Comparison of ENCODE assay signal across 13 cellular contexts in genomic region chr15:51342249-51342999, GRCh38. TPM values are rescaled to one million over a fixed set of nuclear protein-coding genes. Genes with fewer than 3 reads are reported as not detected.
A peak's percentile ranks its signal among the peaks of the same experiment; 100 is the strongest.
DNase-seq lines count a peak whose midpoint lies in the region; ATAC-seq and TF ChIP-seq lines count a peak whose summit lies in the region.
"Had no signal": no experiment of that assay in that cellular context is flagged by ENCODE, and none has a peak within 500 bp of the region (broad histone marks: within the 10 kb centered on the region; RNA-seq: fewer than 3 reads in every experiment).

No MANE protein-coding gene starts in this region.

- no peaks in the 10 kb centered on the region for H3K36me3 ChIP-seq in BE2C
- H3K36me3 ChIP-seq in NT2/D1 (ENCODE audit: insufficient read depth, insufficient read length, low read length), result no peaks in the 10 kb centered on the region
- no peaks in the 10 kb centered on the region; the same call in 1 of the 2 replicates for H3K36me3 ChIP-seq in iPS DF 6.9 (ENCODE audit: control insufficient read depth, insufficient read depth, low read length)
- H3K36me3 ChIP-seq in rectal smooth muscle tissue (ENCODE audit: control insufficient read depth, insufficient read depth, low read length), result no peaks in the 10 kb centered on the region
- no peaks in the 10 kb centered on the region for H3K36me3 ChIP-seq in uterus
- H3K36me3 ChIP-seq: neutrophil had no signal

- no peak overlapping the region for H3K27ac ChIP-seq in iPS DF 6.9 (ENCODE audit: low read length)
- H3K27ac ChIP-seq in rectal smooth muscle tissue (ENCODE audit: low read depth, low read length), result no peak overlapping the region
- H3K27ac ChIP-seq in uterus, result no peak overlapping the region
- H3K27ac ChIP-seq: neutrophil had no signal

- TF ChIP-seq POLR2A in uterus (IDR thresholded peaks at IDR 0.05), result no peak

- intact Hi-C loops in uterus (cut with DNase I; ENCODE audit: low total_unique reads), result no loop called here

- H3K9ac ChIP-seq in NT2/D1 (ENCODE audit: insufficient read length, low read depth) (peak overlapping the region; percentile 70), rectal smooth muscle tissue (ENCODE audit: low read length) (no peak overlapping the region)

- ATAC-seq in GM19467 (IDR thresholded peaks at IDR 0.05; ENCODE audit: unreplicated experiment), result no peak
- ATAC-seq in GM18868 (IDR thresholded peaks at IDR 0.05; ENCODE audit: unreplicated experiment), result no peak
- ATAC-seq: activated naive CD4-positive, alpha-beta T cell treated with anti-CD3 and anti-CD28 coated beads, Interleukin-2, amount 50 U/mL, for 72 hours; GM12878 had no signal

- H3K4me3 ChIP-seq in BE2C (ENCODE audit: low read depth, low read length), result peak overlapping the region; percentile 45
- H3K4me3 ChIP-seq in NT2/D1 (ENCODE audit: insufficient read length, low read depth), result peak overlapping the region; percentile 54
- peak overlapping the region; percentile 40; the same call in 1 of the 2 replicates for H3K4me3 ChIP-seq in iPS DF 6.9 (ENCODE audit: low read length)
- H3K4me3 ChIP-seq in rectal smooth muscle tissue (ENCODE audit: low read length), result peak overlapping the region; percentile 58
- H3K4me3 ChIP-seq in uterus, result no peak overlapping the region
- H3K4me3 ChIP-seq: GM12878 had no signal

- H3K9me3 ChIP-seq in BE2C (no peaks in the 10 kb centered on the region), NT2/D1 (ENCODE audit: insufficient read depth, low read length) (no peaks in the 10 kb centered on the region), iPS DF 6.9 (ENCODE audit: control insufficient read depth, insufficient read depth, low read length) (no peaks in the 10 kb centered on the region), uterus (no peaks in the 10 kb centered on the region)
- H3K9me3 ChIP-seq: neutrophil had no signal

- peaks cover 3% of the 10 kb centered on the region; the same call in 1 of the 2 replicates for H3K27me3 ChIP-seq in BE2C
- peaks cover 58% of the 10 kb centered on the region for H3K27me3 ChIP-seq in NT2/D1 (ENCODE audit: insufficient read depth, insufficient read length)
- peaks cover 24% of the 10 kb centered on the region for H3K27me3 ChIP-seq in iPS DF 6.9 (ENCODE audit: control insufficient read depth, insufficient read depth, low read length)
- peaks cover 8% of the 10 kb centered on the region for H3K27me3 ChIP-seq in rectal smooth muscle tissue (ENCODE audit: control insufficient read depth, insufficient read depth, low read length)
- H3K27me3 ChIP-seq in uterus, result no peaks in the 10 kb centered on the region

- DNase-seq in BE2C, result no peak
- DNase-seq in NT2/D1 (ENCODE audit: low read depth, low spot score), result no peak
- no peak for DNase-seq in iPS DF 6.9 (ENCODE audit: low read depth, low spot score)
- no peak for DNase-seq in uterus
- no peak for DNase-seq in iPS-NIHi11 (ENCODE audit: low spot score)
- DNase-seq: CD4-positive, alpha-beta T cell; NCI-H1105 treated with DMSO at 0.1 percent for 48 hours had no signal

- H3K4me1 ChIP-seq in BE2C (peaks cover 7% of the 10 kb centered on the region), NT2/D1 (ENCODE audit: insufficient read depth, insufficient read length) (peaks cover 2% of the 10 kb centered on the region), iPS DF 6.9 (ENCODE audit: control insufficient read depth, insufficient read depth, low read length) (peaks cover 2% of the 10 kb centered on the region; the same call in 1 of the 2 replicates), rectal smooth muscle tissue (ENCODE audit: control insufficient read depth, insufficient read depth, low read length) (no peaks in the 10 kb centered on the region), uterus (no peaks in the 10 kb centered on the region)

- TF ChIP-seq CTCF in BE2C (IDR thresholded peaks at IDR 0.05; ENCODE audit: low read depth, low read length) (no peak), uterus (IDR thresholded peaks at IDR 0.05) (no peak)

- WGBS in iPS DF 6.9 (ENCODE audit: insufficient coverage, insufficient read length), result no CpG with 5 or more reads among the region's 16 CpGs

RNA-seq across cellular contexts. Expression of gene GLDN, which starts 1.0 kb away (rescaled TPM):
- not detected for polyA plus RNA-seq in BE2C (2012; ENCODE audit: insufficient read depth, insufficient read length, low read depth)
- 10 to 100 TPM in 1 of 4 donors, 1 to 10 TPM in 2, under 1 TPM in 1; 0.77 to 11.8 (median 3.7) TPM for total RNA-seq in uterus
- total RNA-seq: activated naive CD4-positive, alpha-beta T cell treated with anti-CD3 and anti-CD28 coated beads, Interleukin-2, amount 50 U/mL, for 72 hours; CD4-positive, alpha-beta T cell had no signal
- polyA plus RNA-seq: GM12878 had no signal

RNA-seq across cellular contexts. Expression of gene CYP19A1, which starts 4.0 kb away (rescaled TPM):
- 0.56 TPM for polyA plus RNA-seq in BE2C (2012; ENCODE audit: insufficient read depth, insufficient read length, low read depth)
- not detected for total RNA-seq in uterus
- total RNA-seq: CD4-positive, alpha-beta T cell had no signal

Comparison
In these comparisons a context has a peak if more than half of its experiments do, and no peak if none do; other contexts are left out.
1. H3K4me3 ChIP-seq: peak in BE2C (single experiment), NT2/D1 (single experiment), iPS DF 6.9 (single experiment) and rectal smooth muscle tissue (single experiment); none in uterus (0 of 2).